1 cellular context compared by ENCODE assay signal in the genomic region with DNA sequence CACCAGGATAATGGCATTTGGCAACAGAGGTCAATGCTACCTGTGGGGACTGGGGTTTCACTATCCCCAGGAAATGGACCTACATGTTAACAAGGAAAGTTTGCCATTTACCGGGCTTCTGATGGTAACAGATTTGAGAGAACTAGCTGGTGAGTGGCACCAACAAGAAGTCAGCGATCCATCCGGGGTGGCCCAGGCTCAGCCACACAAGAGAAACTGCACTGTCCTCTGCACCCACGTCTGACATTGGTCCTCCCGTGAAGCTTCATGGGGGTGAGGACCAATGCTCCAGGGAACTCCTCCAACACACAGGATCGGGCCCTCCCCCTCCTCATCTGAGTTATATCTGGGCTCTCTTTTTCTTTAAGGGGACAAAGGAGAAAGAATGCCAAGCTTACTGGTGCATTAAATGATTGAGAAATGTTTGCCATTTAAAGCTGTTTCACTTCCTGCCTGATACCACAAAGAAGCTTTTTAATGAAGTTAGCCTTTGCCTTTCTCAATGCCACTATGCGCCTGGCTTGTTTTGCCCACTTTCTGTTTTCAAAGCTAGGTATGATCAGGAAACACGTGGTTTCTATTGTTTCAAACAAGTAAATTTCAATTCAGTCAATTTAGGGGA.
TF ChIP-seq lines count a peak whose summit lies in the region.

No MANE protein-coding gene starts in this region.

TF ChIP-seq in SK-N-SH treated with all-trans-retinoic acid at 6 μM for 48 hours, 23 proteins besides CTCF, POLR2A, EP300 and RAD21 (continued from another document):
- TF ChIP-seq, protein P1, sequence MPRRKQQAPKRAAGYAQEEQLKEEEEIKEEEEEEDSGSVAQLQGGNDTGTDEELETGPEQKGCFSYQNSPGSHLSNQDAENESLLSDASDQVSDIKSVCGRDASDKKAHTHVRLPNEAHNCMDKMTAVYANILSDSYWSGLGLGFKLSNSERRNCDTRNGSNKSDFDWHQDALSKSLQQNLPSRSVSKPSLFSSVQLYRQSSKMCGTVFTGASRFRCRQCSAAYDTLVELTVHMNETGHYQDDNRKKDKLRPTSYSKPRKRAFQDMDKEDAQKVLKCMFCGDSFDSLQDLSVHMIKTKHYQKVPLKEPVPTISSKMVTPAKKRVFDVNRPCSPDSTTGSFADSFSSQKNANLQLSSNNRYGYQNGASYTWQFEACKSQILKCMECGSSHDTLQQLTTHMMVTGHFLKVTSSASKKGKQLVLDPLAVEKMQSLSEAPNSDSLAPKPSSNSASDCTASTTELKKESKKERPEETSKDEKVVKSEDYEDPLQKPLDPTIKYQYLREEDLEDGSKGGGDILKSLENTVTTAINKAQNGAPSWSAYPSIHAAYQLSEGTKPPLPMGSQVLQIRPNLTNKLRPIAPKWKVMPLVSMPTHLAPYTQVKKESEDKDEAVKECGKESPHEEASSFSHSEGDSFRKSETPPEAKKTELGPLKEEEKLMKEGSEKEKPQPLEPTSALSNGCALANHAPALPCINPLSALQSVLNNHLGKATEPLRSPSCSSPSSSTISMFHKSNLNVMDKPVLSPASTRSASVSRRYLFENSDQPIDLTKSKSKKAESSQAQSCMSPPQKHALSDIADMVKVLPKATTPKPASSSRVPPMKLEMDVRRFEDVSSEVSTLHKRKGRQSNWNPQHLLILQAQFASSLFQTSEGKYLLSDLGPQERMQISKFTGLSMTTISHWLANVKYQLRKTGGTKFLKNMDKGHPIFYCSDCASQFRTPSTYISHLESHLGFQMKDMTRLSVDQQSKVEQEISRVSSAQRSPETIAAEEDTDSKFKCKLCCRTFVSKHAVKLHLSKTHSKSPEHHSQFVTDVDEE (CRISPR knock-in tag; IDR thresholded peaks at IDR 0.05), result no peak
